ENCODE assay signal across 32 cellular contexts in the genomic region with DNA sequence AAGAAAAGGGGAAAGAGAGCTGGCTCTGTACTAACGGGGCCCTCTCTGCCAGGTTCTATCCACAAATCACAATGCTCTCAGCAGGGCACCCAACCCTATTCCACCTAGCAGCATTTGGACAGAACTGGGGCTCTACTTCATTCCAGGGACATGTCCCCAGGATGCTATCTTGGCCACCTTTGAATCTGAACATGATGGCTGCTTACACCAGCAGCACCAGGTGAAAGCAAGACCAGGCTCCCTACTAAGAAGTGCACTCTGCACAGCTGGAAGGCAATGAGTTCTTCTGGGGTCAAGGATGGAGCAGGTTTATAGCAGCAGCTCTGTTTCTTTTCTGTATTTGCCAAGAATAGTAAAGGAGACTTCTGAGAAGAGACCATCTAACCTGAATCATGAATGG.
"Had no signal": no experiment of that assay in that cellular context is flagged by ENCODE, and none has a peak within 500 bp of the region (broad histone marks: within the 10 kb centered on the region; RNA-seq: fewer than 3 reads in every experiment).

No MANE protein-coding gene starts in this region.

- H3K4me3 ChIP-seq: adrenal gland, body of pancreas, coronary artery, dorsolateral prefrontal cortex, gastrocnemius medialis, left ventricle myocardium inferior, lung, spleen, testis, uterus had no signal

- H3K9me3 Mint-ChIP-seq: activated naive CD4-positive, alpha-beta T cell treated with anti-CD3 and anti-CD28 coated beads for 36 hours; activated naive CD8-positive, alpha-beta T cell treated with anti-CD3 and anti-CD28 coated beads for 36 hours; activated T-helper 1 cell treated with anti-CD3 and anti-CD28 coated beads, Interleukin-12 subunit alpha, Interleukin-12 subunit beta, Interleukin-2, Interleukin-4 antibody, amounts not matched to agents 30 ng/mL and 10 ng/mL and 1 ng/mL, durations not matched to agents 14 hours and 24 hours and 36 hours; naive B cell; neural crest cell had no signal

- H3K4me1 Mint-ChIP-seq: activated naive CD8-positive, alpha-beta T cell treated with anti-CD3 and anti-CD28 coated beads for 36 hours; naive B cell had no signal

- H3K4me3 Mint-ChIP-seq: activated naive CD4-positive, alpha-beta T cell treated with anti-CD3 and anti-CD28 coated beads for 36 hours; activated naive CD8-positive, alpha-beta T cell treated with anti-CD3 and anti-CD28 coated beads for 36 hours; activated T-helper 1 cell treated with anti-CD3 and anti-CD28 coated beads, Interleukin-12 subunit alpha, Interleukin-12 subunit beta, Interleukin-2, Interleukin-4 antibody, amounts not matched to agents 30 ng/mL and 10 ng/mL and 1 ng/mL, durations not matched to agents 14 hours and 24 hours and 36 hours; naive B cell; neural crest cell had no signal

- DNase-seq: activated CD4-positive, alpha-beta T cell treated with anti-CD3 and anti-CD28 coated beads for 48 hours; activated CD4-positive, alpha-beta T cell treated with anti-CD3 and anti-CD28 coated beads, Interleukin-2, amount 50 U/mL, for 48 hours; activated CD8-positive, alpha-beta memory T cell treated with anti-CD3 and anti-CD28 coated beads, Interleukin-2, amount 50 U/mL, for 4 hours; activated effector memory CD4-positive, alpha-beta T cell treated with anti-CD3 and anti-CD28 coated beads, Interleukin-2, amount 50 U/mL, for 16 hours; activated naive CD4-positive, alpha-beta T cell treated with anti-CD3 and anti-CD28 coated beads for 36 hours; activated naive CD8-positive, alpha-beta T cell treated with anti-CD3 and anti-CD28 coated beads for 36 hours; activated T-cell treated with anti-CD3 and anti-CD28 coated beads, Interleukin-2, amount 50 U/mL, for 1 hour; adrenal gland; aorta; body of pancreas; dorsolateral prefrontal cortex; effector memory CD4-positive, alpha-beta T cell; erythroblast; gastrocnemius medialis; glutamatergic neuron; islet precursor cell; left ventricle myocardium inferior; naive B cell; right cardiac atrium; spleen; stimulated activated CD4-positive, alpha-beta T cell treated with anti-CD3 and anti-CD28 coated beads, Interleukin-2, amount 100 ng/mL, for 48 hours; stimulated activated naive CD8-positive, alpha-beta T cell treated with anti-CD3 and anti-CD28 coated beads, Interleukin-15, Interleukin-2, amounts not matched to agents 100 U/mL and 50 U/mL, for 24 hours; T-helper 9 cell; testis; trophoblast cell; uterus had no signal

- H3K36me3 Mint-ChIP-seq: activated naive CD8-positive, alpha-beta T cell treated with anti-CD3 and anti-CD28 coated beads for 36 hours; naive B cell had no signal

- H3K27ac ChIP-seq: adrenal gland, body of pancreas, coronary artery, dorsolateral prefrontal cortex, gastrocnemius medialis, left ventricle myocardium inferior, spleen, testis, uterus, VCaP had no signal

- H3K27me3 Mint-ChIP-seq: activated naive CD8-positive, alpha-beta T cell treated with anti-CD3 and anti-CD28 coated beads for 36 hours; naive B cell had no signal

- H3K27me3 ChIP-seq: adrenal gland, body of pancreas, gastrocnemius medialis, spleen, testis, uterus had no signal

- H3K27ac Mint-ChIP-seq: activated naive CD4-positive, alpha-beta T cell treated with anti-CD3 and anti-CD28 coated beads for 36 hours; activated naive CD8-positive, alpha-beta T cell treated with anti-CD3 and anti-CD28 coated beads for 36 hours; activated T-helper 1 cell treated with anti-CD3 and anti-CD28 coated beads, Interleukin-12 subunit alpha, Interleukin-12 subunit beta, Interleukin-2, Interleukin-4 antibody, amounts not matched to agents 30 ng/mL and 10 ng/mL and 1 ng/mL, durations not matched to agents 14 hours and 24 hours and 36 hours; naive B cell had no signal

- ATAC-seq: activated CD4-positive, CD25-positive, alpha-beta regulatory T cell treated with anti-CD3 and anti-CD28 coated beads, Interleukin-2, amount 50 U/mL, for 24 hours; body of pancreas; gastrocnemius medialis; right cardiac atrium; stimulated activated naive CD8-positive, alpha-beta T cell treated with anti-CD3 and anti-CD28 coated beads, Interleukin-15, Interleukin-2, amounts not matched to agents 100 U/mL and 50 U/mL, for 24 hours had no signal

- H3K4me1 ChIP-seq: body of pancreas, gastrocnemius medialis, left ventricle myocardium inferior, spleen, testis, uterus had no signal

- H3K36me3 ChIP-seq: adrenal gland, gastrocnemius medialis, left ventricle myocardium inferior, spleen, uterus had no signal
